Comparison of ENCODE assay signal across 1 cellular context in genomic region chr3:128357538-128357937, GRCh38.
TF ChIP-seq lines count a peak whose summit lies in the region.

No MANE protein-coding gene starts in this region.

TF ChIP-seq in HepG2, 621 proteins besides CTCF, POLR2A, EP300 and RAD21:
- no peak for TF ChIP-seq RCOR2 (CRISPR knock-in tag; IDR thresholded peaks at IDR 0.05)
- TF ChIP-seq ZNF687 (CRISPR knock-in tag; IDR thresholded peaks at IDR 0.05): 0 out of 2 replicates have a peak, but pooled peaks have one; percentile 17
